12 cellular contexts compared by ENCODE assay signal in genomic region chr3:14453841-14454630, GRCh38. TPM values are rescaled to one million over a fixed set of nuclear protein-coding genes. Genes with fewer than 3 reads are reported as not detected.
DNase-seq lines count a peak whose midpoint lies in the region; ATAC-seq and TF ChIP-seq lines count a peak whose summit lies in the region.
"Had no signal": no experiment of that assay in that cellular context is flagged by ENCODE, and none has a peak within 500 bp of the region (broad histone marks: within the 10 kb centered on the region; RNA-seq: fewer than 3 reads in every experiment).

No MANE protein-coding gene starts in this region.

- POLR2A ChIA-PET in SK-N-SH (lab: Yijun Ruan, JAX): no interaction called here
- POLR2A ChIA-PET in activated naive CD8-positive, alpha-beta T cell treated with anti-CD3 and anti-CD28 coated beads, Interleukin-2, amount 10 ng/mL, durations not matched to agents 7 days and 5 days (lab: Charles Lee): interaction anchor here (0.8 kb wide), 1 partner anchor 52 kb away, joined by 3 read pairs; the partner anchor contains the start of gene SLC6A6

- no peak overlapping the region for H3K4me2 ChIP-seq in SK-N-SH

- intact Hi-C loops in activated T-helper 2 cell treated with anti-CD3 and anti-CD28 coated beads, Interferon-gamma antibody, Interleukin-2, Interleukin-4, amounts not matched to agents 10 μg/mL and 5 μg/mL and 100 μg/mL, durations not matched to agents 14 hours and 24 hours and 36 hours (cut with micrococcal nuclease): no loop called here

- H3K4me3 ChIP-seq in SK-N-SH (ENCODE audit: low read depth in 2 of 2, low read length in 1 of 2): no peak overlapping the region
- H3K4me3 ChIP-seq: SK-N-MC had no signal

- no peak overlapping the region for H3K9ac ChIP-seq in SK-N-SH

- no peak for TF ChIP-seq CTCF in SK-N-SH (IDR thresholded peaks at IDR 0.05)

- H3K4me1 ChIP-seq in SK-N-SH (ENCODE audit: control insufficient read depth in 1 of 2, insufficient read depth in 2 of 2, low read depth in 1 of 2, low read length in 1 of 2): peaks cover 17 to 24% of the 10 kb centered on the region in 2 experiments

- peaks cover 12 to 24% of the 10 kb centered on the region in 2 experiments for H3K36me3 ChIP-seq in SK-N-SH (replicated peaks in 1 of 2; ENCODE audit: control insufficient read depth in 1 of 2, insufficient read depth in 2 of 2, low read length in 1 of 2)

- CTCF ChIA-PET in SK-N-SH (lab: Yijun Ruan, JAX): interaction anchor here (1.0 to 8.0 kb wide), 4 partner anchors 9 to 250 kb away, joined by 3 to 51 read pairs (median 25); no protein-coding TSS in a partner anchor

- no peak for TF ChIP-seq RAD21 in SK-N-SH (IDR thresholded peaks at IDR 0.05; ENCODE audit: low read length)

- ATAC-seq in SK-N-SH treated with all-trans-retinoic acid at 6 μM for 48 hours (no peak), memory B cell (ENCODE audit: low read depth) (peak; percentile 100)
- ATAC-seq in activated naive CD8-positive, alpha-beta T cell treated with anti-CD3 and anti-CD28 coated beads, Interleukin-2, amount 10 ng/mL, durations not matched to agents 7 days and 5 days (ENCODE audit: low read depth): no peak

- no peak overlapping the region for H2AFZ ChIP-seq in SK-N-SH (ENCODE audit: low read depth)

- 85% methylated on average over 14 of the region's 23 CpGs for WGBS in SK-N-SH (ENCODE audit: low lambda C conversion rate)

- H3K4me1 Mint-ChIP-seq in activated naive CD8-positive, alpha-beta T cell treated with anti-CD3 and anti-CD28 coated beads, Interleukin-2, amount 10 ng/mL, durations not matched to agents 7 days and 5 days: peaks cover 4% of the 10 kb centered on the region
- peaks cover 18% of the 10 kb centered on the region for H3K4me1 Mint-ChIP-seq in memory B cell
- no peaks in the 10 kb centered on the region for H3K4me1 Mint-ChIP-seq in activated T-helper 2 cell treated with anti-CD3 and anti-CD28 coated beads, Interferon-gamma antibody, Interleukin-2, Interleukin-4, amounts not matched to agents 10 μg/mL and 5 μg/mL and 100 μg/mL, durations not matched to agents 14 hours and 24 hours and 36 hours (ENCODE audit: low read depth)

- H3K9me3 Mint-ChIP-seq in activated naive CD8-positive, alpha-beta T cell treated with anti-CD3 and anti-CD28 coated beads, Interleukin-2, amount 10 ng/mL, durations not matched to agents 7 days and 5 days: no peaks in the 10 kb centered on the region
- no peaks in the 10 kb centered on the region for H3K9me3 Mint-ChIP-seq in memory B cell
- no peaks in the 10 kb centered on the region for H3K9me3 Mint-ChIP-seq in activated T-helper 2 cell treated with anti-CD3 and anti-CD28 coated beads, Interferon-gamma antibody, Interleukin-2, Interleukin-4, amounts not matched to agents 10 μg/mL and 5 μg/mL and 100 μg/mL, durations not matched to agents 14 hours and 24 hours and 36 hours
- H3K9me3 Mint-ChIP-seq: activated CD4-positive, alpha-beta memory T cell treated with anti-CD3 and anti-CD28 coated beads for 36 hours had no signal

- no peaks in the 10 kb centered on the region; the same call in 1 of the 2 replicates for H4K20me1 ChIP-seq in SK-N-SH (ENCODE audit: insufficient read depth)

- TF ChIP-seq EP300 in SK-N-SH (IDR thresholded peaks at IDR 0.05; ENCODE audit: borderline replicate concordance in 1 of 2, low read depth in 1 of 2, low read length in 1 of 2): no peak

- H3K27me3 ChIP-seq in SK-N-SH (ENCODE audit: insufficient read depth): no peaks in the 10 kb centered on the region

- H3K27ac Mint-ChIP-seq in activated naive CD8-positive, alpha-beta T cell treated with anti-CD3 and anti-CD28 coated beads, Interleukin-2, amount 10 ng/mL, durations not matched to agents 7 days and 5 days: peak overlapping the region; percentile 73
- peak overlapping the region; percentile 93 for H3K27ac Mint-ChIP-seq in memory B cell
- H3K27ac Mint-ChIP-seq in activated T-helper 2 cell treated with anti-CD3 and anti-CD28 coated beads, Interferon-gamma antibody, Interleukin-2, Interleukin-4, amounts not matched to agents 10 μg/mL and 5 μg/mL and 100 μg/mL, durations not matched to agents 14 hours and 24 hours and 36 hours: no peak overlapping the region
- H3K27ac Mint-ChIP-seq: activated CD4-positive, alpha-beta memory T cell treated with anti-CD3 and anti-CD28 coated beads for 36 hours had no signal

- H3K4me3 Mint-ChIP-seq in activated naive CD8-positive, alpha-beta T cell treated with anti-CD3 and anti-CD28 coated beads, Interleukin-2, amount 10 ng/mL, durations not matched to agents 7 days and 5 days: no peak overlapping the region
- peak overlapping the region; percentile 54 for H3K4me3 Mint-ChIP-seq in memory B cell
- H3K4me3 Mint-ChIP-seq in activated T-helper 2 cell treated with anti-CD3 and anti-CD28 coated beads, Interferon-gamma antibody, Interleukin-2, Interleukin-4, amounts not matched to agents 10 μg/mL and 5 μg/mL and 100 μg/mL, durations not matched to agents 14 hours and 24 hours and 36 hours (ENCODE audit: low read depth): no peak overlapping the region
- H3K4me3 Mint-ChIP-seq: activated CD4-positive, alpha-beta memory T cell treated with anti-CD3 and anti-CD28 coated beads for 36 hours had no signal

- peak overlapping the region; percentile 16 to 97; a peak in 3 of 4 replicates for H3K27ac ChIP-seq in SK-N-SH (ENCODE audit: low read depth in 2 of 2, low read length in 1 of 2)
- H3K27ac ChIP-seq in substantia nigra (ENCODE audit: low read depth, low read length, poor library complexity, severe bottlenecking): peak overlapping the region; percentile 94
- H3K27ac ChIP-seq: SK-N-MC had no signal

- DNase-seq in SK-N-SH (no peak), memory B cell (ENCODE audit: low spot score in 2 of 2) (peak; percentile 43 to 62), substantia nigra (lab: John Stamatoyannopoulos, UW) (peak in 2 of 49 donors; percentile 13 to 17), HCEC 1CT (no peak), DMS153 treated with DMSO at 0.1 percent for 48 hours (lab: John Stamatoyannopoulos, UW; ENCODE audit: unreplicated experiment) (no peak)
- DNase-seq in activated naive CD8-positive, alpha-beta T cell treated with anti-CD3 and anti-CD28 coated beads, Interleukin-2, amount 10 ng/mL, durations not matched to agents 7 days and 5 days: no peak
- no peak for DNase-seq in activated T-helper 2 cell treated with anti-CD3 and anti-CD28 coated beads, Interferon-gamma antibody, Interleukin-2, Interleukin-4, amounts not matched to agents 10 μg/mL and 5 μg/mL and 100 μg/mL, durations not matched to agents 14 hours and 24 hours and 36 hours (ENCODE audit: low spot score)
- DNase-seq: ACHN; activated CD4-positive, alpha-beta memory T cell treated with anti-CD3 and anti-CD28 coated beads for 36 hours; islet precursor cell had no signal

- peaks cover 1% of the 10 kb centered on the region for H3K36me3 Mint-ChIP-seq in activated naive CD8-positive, alpha-beta T cell treated with anti-CD3 and anti-CD28 coated beads, Interleukin-2, amount 10 ng/mL, durations not matched to agents 7 days and 5 days
- H3K36me3 Mint-ChIP-seq in memory B cell: peaks cover 21% of the 10 kb centered on the region
- peaks cover 31% of the 10 kb centered on the region for H3K36me3 Mint-ChIP-seq in activated T-helper 2 cell treated with anti-CD3 and anti-CD28 coated beads, Interferon-gamma antibody, Interleukin-2, Interleukin-4, amounts not matched to agents 10 μg/mL and 5 μg/mL and 100 μg/mL, durations not matched to agents 14 hours and 24 hours and 36 hours (ENCODE audit: low read depth)

- H3K9me3 ChIP-seq in SK-N-SH: no peaks in the 10 kb centered on the region

- H3K9me2 ChIP-seq in SK-N-SH: no peaks in the 10 kb centered on the region

- H3F3A ChIP-seq in SK-N-SH (replicated peaks; ENCODE audit: insufficient read depth): peaks cover 27% of the 10 kb centered on the region

- H3K27me3 Mint-ChIP-seq in activated naive CD8-positive, alpha-beta T cell treated with anti-CD3 and anti-CD28 coated beads, Interleukin-2, amount 10 ng/mL, durations not matched to agents 7 days and 5 days: no peaks in the 10 kb centered on the region
- H3K27me3 Mint-ChIP-seq in memory B cell: no peaks in the 10 kb centered on the region
- no peaks in the 10 kb centered on the region for H3K27me3 Mint-ChIP-seq in activated T-helper 2 cell treated with anti-CD3 and anti-CD28 coated beads, Interferon-gamma antibody, Interleukin-2, Interleukin-4, amounts not matched to agents 10 μg/mL and 5 μg/mL and 100 μg/mL, durations not matched to agents 14 hours and 24 hours and 36 hours (ENCODE audit: low read depth)
- H3K27me3 Mint-ChIP-seq: activated CD4-positive, alpha-beta memory T cell treated with anti-CD3 and anti-CD28 coated beads for 36 hours had no signal

- H3K79me2 ChIP-seq in SK-N-SH (ENCODE audit: insufficient read depth): no peaks in the 10 kb centered on the region

TF ChIP-seq in SK-N-SH, 30 proteins besides CTCF, POLR2A, EP300 and RAD21 (continues in another document):
- TF ChIP-seq SIN3A (IDR thresholded peaks at IDR 0.05; ENCODE audit: borderline replicate concordance, low read depth, low read length) (no peak), USF2 (IDR thresholded peaks at IDR 0.05; ENCODE audit: borderline replicate concordance, low read depth, low read length) (no peak)

TF ChIP-seq in SK-N-SH treated with all-trans-retinoic acid at 6 μM for 48 hours, 23 proteins besides CTCF, POLR2A, EP300 and RAD21 (continues in another document):
- TF ChIP-seq ZFP3 (CRISPR knock-in tag; IDR thresholded peaks at IDR 0.05): no peak
- TF ChIP-seq ARNTL (CRISPR knock-in tag; IDR thresholded peaks at IDR 0.05; ENCODE audit: borderline replicate concordance, low read depth): no peak
- no peak for TF ChIP-seq PATZ1 (CRISPR knock-in tag; IDR thresholded peaks at IDR 0.05; ENCODE audit: borderline replicate concordance)

RNA-seq across cellular contexts. Expression of gene SLC6A6, which starts 51.6 kb away (rescaled TPM):
- 19.1 and 22.0 TPM in 2 replicates for polyA plus RNA-seq in SK-N-SH (2012; rRNA removed)
- 13.1 and 16.4 TPM in 2 replicates for polyA plus RNA-seq in SK-N-SH (2012; cell fraction: cytosol; rRNA removed)
- polyA plus RNA-seq in SK-N-SH (2012; cell fraction: nucleus; rRNA removed): 30.9 and 43.9 TPM in 2 replicates
- total RNA-seq in activated naive CD8-positive, alpha-beta T cell treated with anti-CD3 and anti-CD28 coated beads, Interleukin-2, amount 10 ng/mL, durations not matched to agents 7 days and 5 days: 10 to 100 TPM; 39.8 to 42.6 TPM
- 55.1 and 55.8 TPM in 2 replicates for total RNA-seq in activated T-helper 2 cell treated with anti-CD3 and anti-CD28 coated beads, Interferon-gamma antibody, Interleukin-2, Interleukin-4, amounts not matched to agents 10 μg/mL and 5 μg/mL and 100 μg/mL, durations not matched to agents 14 hours and 24 hours and 36 hours

Comparison
In these comparisons a context has a peak if more than half of its experiments do, and no peak if none do; other contexts are left out.
1. DNase-seq: peak in memory B cell (2 of 2); none in SK-N-SH (single experiment), activated naive CD8-positive, alpha-beta T cell treated with anti-CD3 and anti-CD28 coated beads, Interleukin-2, amount 10 ng/mL, durations not matched to agents 7 days and 5 days (single experiment), HCEC 1CT (single experiment), activated T-helper 2 cell treated with anti-CD3 and anti-CD28 coated beads, Interferon-gamma antibody, Interleukin-2, Interleukin-4, amounts not matched to agents 10 μg/mL and 5 μg/mL and 100 μg/mL, durations not matched to agents 14 hours and 24 hours and 36 hours (single experiment) and DMS153 treated with DMSO at 0.1 percent for 48 hours (single experiment).